In genomic region chrX:103063191-103063845, GRCh38 we compare ENCODE assay signal across 8 cellular contexts. TPM values are rescaled to one million over a fixed set of nuclear protein-coding genes. Genes with fewer than 3 reads are reported as not detected.
DNase-seq lines count a peak whose midpoint lies in the region; ATAC-seq and TF ChIP-seq lines count a peak whose summit lies in the region.

No MANE protein-coding gene starts in this region.

- intact Hi-C loops in body of pancreas (cut with DNase I), result no loop called here
- intact Hi-C loops in CD4-positive, alpha-beta T cell (cut with DNase I, micrococcal nuclease), result no loop called here

- DNase-seq in Daoy (ENCODE audit: low read depth) (peak; percentile 29), NCI-H1930 (lab: John Stamatoyannopoulos, UW) (peak; percentile 28 to 39), body of pancreas (peak; percentile 30 to 51 (median 43)), left kidney (ENCODE audit: low read depth, low spot score) (peak; percentile 87), upper lobe of left lung (peak in 1 of 2 donors; percentile 56)
- DNase-seq in CD4-positive, alpha-beta T cell, result no peak

- no peaks in the 10 kb centered on the region for H3K9me3 ChIP-seq in body of pancreas
- H3K9me3 ChIP-seq in upper lobe of left lung, result no peaks in the 10 kb centered on the region
- H3K9me3 ChIP-seq in CD4-positive, alpha-beta T cell (ENCODE audit: control insufficient read depth, low read length), result no peaks in the 10 kb centered on the region

- H3K27me3 ChIP-seq in body of pancreas (no peaks in the 10 kb centered on the region), upper lobe of left lung (no peaks in the 10 kb centered on the region)
- no peaks in the 10 kb centered on the region for H3K27me3 ChIP-seq in CD4-positive, alpha-beta T cell (ENCODE audit: control insufficient read depth, insufficient read depth, low read length)

- H3K4me3 Mint-ChIP-seq in CD4-positive, alpha-beta T cell, result no peak overlapping the region

- TF ChIP-seq CTCF in body of pancreas (IDR thresholded peaks at IDR 0.05), result no peak
- TF ChIP-seq CTCF in upper lobe of left lung (IDR thresholded peaks at IDR 0.05), result no peak
- no peak for TF ChIP-seq CTCF in CD4-positive, alpha-beta T cell (IDR thresholded peaks at IDR 0.05)

- no peak overlapping the region for H3K27ac Mint-ChIP-seq in CD4-positive, alpha-beta T cell

- POLR2A ChIA-PET in CD4-positive, alpha-beta T cell (lab: Charles Lee), result no interaction called here

- H3K27me3 Mint-ChIP-seq in CD4-positive, alpha-beta T cell, result peaks cover 33% of the 10 kb centered on the region

- H3K9me3 Mint-ChIP-seq in CD4-positive, alpha-beta T cell, result no peaks in the 10 kb centered on the region

- no peak for TF ChIP-seq EP300 in upper lobe of left lung (IDR thresholded peaks at IDR 0.05)

- peaks cover 5% of the 10 kb centered on the region for H3K4me1 ChIP-seq in body of pancreas
- H3K4me1 ChIP-seq in upper lobe of left lung, result peaks cover 0 to 8% (median 0%) of the 10 kb centered on the region in 4 donors

- 1 to 2% methylated on average over 10 to 26 of the region's 34 CpGs for WGBS in body of pancreas, 2 donors
- 2 to 30% methylated on average over 9 to 23 of the region's 34 CpGs for WGBS in upper lobe of left lung, 2 donors

- H3K4me3 ChIP-seq in body of pancreas (peak overlapping the region; percentile 7 to 15), upper lobe of left lung (peak overlapping the region in 3 of 4 donors; percentile 30 to 49 (median 32))

- no peak for TF ChIP-seq POLR2A in body of pancreas (IDR thresholded peaks at IDR 0.05)
- no peak for TF ChIP-seq POLR2A in upper lobe of left lung (IDR thresholded peaks at IDR 0.05)

- peak overlapping the region; percentile 15 to 72 (median 68) for H3K27ac ChIP-seq in body of pancreas
- no peak overlapping the region for H3K27ac ChIP-seq in upper lobe of left lung
- H3K27ac ChIP-seq in CD4-positive, alpha-beta T cell (ENCODE audit: low read depth, low read length), result no peak overlapping the region

- H3K36me3 ChIP-seq in body of pancreas (replicated peaks in 1 of 2; ENCODE audit: insufficient read depth in 1 of 2, low read depth in 2 of 2) (no peaks in the 10 kb centered on the region), upper lobe of left lung (no peaks in the 10 kb centered on the region)

- CTCF ChIA-PET in CD4-positive, alpha-beta T cell (lab: Charles Lee), result no interaction called here

- no peaks in the 10 kb centered on the region for H3K36me3 Mint-ChIP-seq in CD4-positive, alpha-beta T cell (ENCODE audit: low read depth)

- H3K4me1 Mint-ChIP-seq in CD4-positive, alpha-beta T cell (ENCODE audit: low read depth), result no peaks in the 10 kb centered on the region

- peak; percentile 79 for ATAC-seq in body of pancreas
- peak in 1 of 2 donors; percentile 30 for ATAC-seq in upper lobe of left lung (ENCODE audit: low FRiP score in 2 of 2)
- no peak for ATAC-seq in GM18511 (IDR thresholded peaks at IDR 0.05; ENCODE audit: unreplicated experiment)
- ATAC-seq in GM21786 (IDR thresholded peaks at IDR 0.05; ENCODE audit: unreplicated experiment), result no peak
- ATAC-seq in CD4-positive, alpha-beta T cell (ENCODE audit: poor library complexity), result no peak

RNA-seq across cellular contexts. Expression of gene BEX1, which starts 0.7 kb away (rescaled TPM):
- 26.9 and 37.9 TPM in 2 replicates for total RNA-seq in Daoy (2014; rRNA removed; shearing (Covaris generic))
- 10 to 100 TPM; 41.5 to 57.4 TPM for total RNA-seq in body of pancreas
- total RNA-seq in upper lobe of left lung, result 1 to 10 TPM in 2 of 6 donors, under 1 TPM in 1, not detected in 3; 0.34 to 2.1 (median 1.4) TPM
- under 1 TPM; 0.44 to 0.53 TPM for total RNA-seq in CD4-positive, alpha-beta T cell

RNA-seq across cellular contexts. Expression of gene NXF3, which starts 29.6 kb away (rescaled TPM):
- 0.11 and 0.42 TPM in 2 replicates for total RNA-seq in Daoy (2014; rRNA removed; shearing (Covaris generic))
- under 1 TPM in 1 of 2 donors, not detected in 1; 0.26 TPM for total RNA-seq in body of pancreas
- total RNA-seq in upper lobe of left lung, result 10 to 100 TPM in 2 of 6 donors, 1 to 10 TPM in 4; 1.5 to 24.1 (median 6.8) TPM
- not detected for total RNA-seq in CD4-positive, alpha-beta T cell

Comparison
In these comparisons a context has a peak if more than half of its experiments do, and no peak if none do; other contexts are left out.
1. DNase-seq: peak in Daoy (single experiment), NCI-H1930 (2 of 2), body of pancreas (4 of 4) and left kidney (single experiment); none in CD4-positive, alpha-beta T cell (0 of 10).
2. H3K27ac ChIP-seq: peak in body of pancreas (4 of 4); none in upper lobe of left lung (0 of 4) and CD4-positive, alpha-beta T cell (single experiment).